Comparison of ENCODE assay signal across 23 cellular contexts in the genomic region with DNA sequence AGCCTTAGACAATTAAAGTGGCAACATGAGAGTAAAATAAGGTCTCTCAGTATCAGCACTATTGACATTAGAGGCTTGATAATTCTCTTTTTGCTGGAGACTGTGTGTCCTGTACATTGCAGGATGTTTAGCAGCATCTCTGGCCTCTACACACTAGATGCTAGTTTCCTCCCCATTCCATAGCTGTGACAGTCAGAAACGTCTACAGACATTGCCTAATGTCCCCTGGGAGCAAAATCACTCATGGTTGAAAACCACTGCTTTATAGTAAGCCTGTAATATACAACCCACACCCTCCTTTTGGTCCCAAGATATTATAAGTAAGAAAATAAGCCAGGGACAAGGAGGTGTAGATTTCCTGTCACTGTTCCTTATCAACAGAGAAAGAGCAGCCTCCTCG.
A peak's percentile ranks its signal among the peaks of the same experiment; 100 is the strongest.
DNase-seq lines count a peak whose midpoint lies in the region; ATAC-seq and TF ChIP-seq lines count a peak whose summit lies in the region.
"Had no signal": no experiment of that assay in that cellular context is flagged by ENCODE, and none has a peak within 500 bp of the region (broad histone marks: within the 10 kb centered on the region; RNA-seq: fewer than 3 reads in every experiment).

No MANE protein-coding gene starts in this region.

- TF ChIP-seq CTCF in fibroblast of mammary gland (conservative IDR thresholded peaks at IDR 0.05; ENCODE audit: control insufficient read depth, insufficient read depth, low read depth, low read length) = no peak

- no peaks in the 10 kb centered on the region for H3K36me3 Mint-ChIP-seq in stimulated activated naive B cell treated with anti-CD40 and anti-IgM and Interleukin-4, amounts not matched to agents 10 μg/mL and 1 μg/mL and 100 μg/mL, for 72 hours

- peak; percentile 34 to 58 for ATAC-seq in stimulated activated naive B cell treated with anti-CD40 and anti-IgM and Interleukin-4, amounts not matched to agents 10 μg/mL and 1 μg/mL and 100 μg/mL, for 72 hours (replicated peaks)
- ATAC-seq in HG03378 (IDR thresholded peaks at IDR 0.05; ENCODE audit: unreplicated experiment) (no peak), GM21528 (IDR thresholded peaks at IDR 0.05; ENCODE audit: low FRiP score, unreplicated experiment) (no peak)
- ATAC-seq: SK-N-SH treated with all-trans-retinoic acid at 6 μM for 48 hours had no signal

- H3K4me1 Mint-ChIP-seq in stimulated activated naive B cell treated with anti-CD40 and anti-IgM and Interleukin-4, amounts not matched to agents 10 μg/mL and 1 μg/mL and 100 μg/mL, for 72 hours = peaks cover 4 to 10% of the 10 kb centered on the region in 2 donors

- H3K9me3 Mint-ChIP-seq in stimulated activated naive B cell treated with anti-CD40 and anti-IgM and Interleukin-4, amounts not matched to agents 10 μg/mL and 1 μg/mL and 100 μg/mL, for 72 hours = peaks cover 0 to 3% of the 10 kb centered on the region in 2 donors
- H3K9me3 Mint-ChIP-seq: T-helper 2 cell treated with Interferon-gamma antibody and Interleukin-4, amounts not matched to agents 5 μg/mL and 100 μg/mL, for 36 hours had no signal

- H3K4me3 ChIP-seq in fibroblast of mammary gland (ENCODE audit: control insufficient read depth, low read depth, low read length) = no peak overlapping the region
- H3K4me3 ChIP-seq: breast epithelium, HAP-1, left ventricle myocardium inferior, uterus had no signal

- DNase-seq in EH (ENCODE audit: low read depth) = peak; percentile 50
- peak; percentile 1 for DNase-seq in NAMALWA (ENCODE audit: low spot score)
- peak; percentile 76 for DNase-seq in fibroblast of mammary gland (ENCODE audit: low read depth)
- DNase-seq in stimulated activated naive B cell treated with anti-CD40 and anti-IgM and Interleukin-4, amounts not matched to agents 10 μg/mL and 1 μg/mL and 100 μg/mL, for 72 hours = no peak
- DNase-seq in cerebellar nuclear complex (lab: John Stamatoyannopoulos, UW) = no peak
- DNase-seq: activated CD4-positive, alpha-beta T cell treated with anti-CD3 and anti-CD28 coated beads, Interleukin-2, amount 50 U/mL, for 48 hours; activated effector memory CD4-positive, alpha-beta T cell treated with Interleukin-2 at 50 U/mL for 16 hours; DMS79; foreskin melanocyte; hypothalamus; KG1; left ventricle myocardium inferior; MV-4-11; NCI-H1694 treated with DMSO at 0.1 percent for 48 hours; NCI-H748 treated with DMSO at 0.1 percent for 48 hours; uterus had no signal

- no peak overlapping the region for H3K4me3 Mint-ChIP-seq in stimulated activated naive B cell treated with anti-CD40 and anti-IgM and Interleukin-4, amounts not matched to agents 10 μg/mL and 1 μg/mL and 100 μg/mL, for 72 hours
- H3K4me3 Mint-ChIP-seq: B cell; T-helper 2 cell treated with Interferon-gamma antibody and Interleukin-4, amounts not matched to agents 5 μg/mL and 100 μg/mL, for 36 hours had no signal

- H3K27me3 Mint-ChIP-seq in stimulated activated naive B cell treated with anti-CD40 and anti-IgM and Interleukin-4, amounts not matched to agents 10 μg/mL and 1 μg/mL and 100 μg/mL, for 72 hours = peaks cover 0 to 9% of the 10 kb centered on the region in 2 donors
- H3K27me3 Mint-ChIP-seq: B cell had no signal

- H3K27ac Mint-ChIP-seq in stimulated activated naive B cell treated with anti-CD40 and anti-IgM and Interleukin-4, amounts not matched to agents 10 μg/mL and 1 μg/mL and 100 μg/mL, for 72 hours = no peak overlapping the region
- H3K27ac Mint-ChIP-seq: B cell; T-helper 2 cell treated with Interferon-gamma antibody and Interleukin-4, amounts not matched to agents 5 μg/mL and 100 μg/mL, for 36 hours had no signal

Comparison
In these comparisons a context has a peak if more than half of its experiments do, and no peak if none do; other contexts are left out.
1. DNase-seq: peak in EH (single experiment), NAMALWA (single experiment) and fibroblast of mammary gland (single experiment); none in stimulated activated naive B cell treated with anti-CD40 and anti-IgM and Interleukin-4, amounts not matched to agents 10 μg/mL and 1 μg/mL and 100 μg/mL, for 72 hours (single experiment) and cerebellar nuclear complex (0 of 2).
2. ATAC-seq: peak in stimulated activated naive B cell treated with anti-CD40 and anti-IgM and Interleukin-4, amounts not matched to agents 10 μg/mL and 1 μg/mL and 100 μg/mL, for 72 hours (2 of 2); none in HG03378 (single experiment) and GM21528 (single experiment).